ENCODE assay signal across 12 cellular contexts in the genomic region with DNA sequence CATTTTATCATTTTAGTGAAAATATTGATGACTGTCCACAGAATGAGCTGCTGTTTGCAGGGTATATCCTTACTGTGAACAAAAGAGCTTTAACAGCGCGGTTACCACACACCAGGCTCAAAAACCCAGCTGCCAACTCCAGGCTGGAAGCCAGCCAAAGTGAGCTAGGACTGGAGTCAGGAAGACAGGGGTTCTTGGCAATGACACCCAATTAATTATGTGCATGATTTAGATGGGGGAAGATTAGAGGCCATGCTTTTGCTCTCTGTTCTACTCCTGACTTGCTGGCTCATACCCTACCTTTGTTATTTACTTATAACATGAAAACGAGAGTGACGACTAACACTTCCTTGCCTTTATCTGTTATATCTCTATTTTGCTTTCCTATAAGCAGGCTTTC. TPM values are rescaled to one million over a fixed set of nuclear protein-coding genes. Genes with fewer than 3 reads are reported as not detected.
A peak's percentile ranks its signal among the peaks of the same experiment; 100 is the strongest.
DNase-seq lines count a peak whose midpoint lies in the region; ATAC-seq and TF ChIP-seq lines count a peak whose summit lies in the region.
"Had no signal": no experiment of that assay in that cellular context is flagged by ENCODE, and none has a peak within 500 bp of the region (broad histone marks: within the 10 kb centered on the region; RNA-seq: fewer than 3 reads in every experiment).

No MANE protein-coding gene starts in this region.

- DNase-seq in HCT116 (ENCODE audit: low read depth, low spot score) (no peak), NCI-H2171 (lab: John Stamatoyannopoulos, UW) (peak; percentile 98), amygdala (lab: John Stamatoyannopoulos, UW) (peak in 36 of 56 donors; percentile 1 to 72 (median 18)), myocyte (ENCODE audit: low read depth) (peak; percentile 58), 8988T (no peak), WTC11 (ENCODE audit: low spot score) (no peak), EL (no peak)
- DNase-seq: activated CD4-positive, alpha-beta T cell treated with anti-CD3 and anti-CD28 coated beads, Interleukin-2, amount 50 U/mL, for 1 hour; HCEC 1CT; stimulated activated CD4-positive, alpha-beta T cell treated with anti-CD3 and anti-CD28 coated beads, Interleukin-4, amount 100 ng/mL, for 1 hour had no signal

- ATAC-seq in HCT116 (no peak), HG02938 (IDR thresholded peaks at IDR 0.05; ENCODE audit: unreplicated experiment) (no peak), WTC11 (no peak)

- H3K27ac Mint-ChIP-seq in WTC11, result no peak overlapping the region

- H3K27me3 Mint-ChIP-seq in WTC11 (ENCODE audit: low read depth), result no peaks in the 10 kb centered on the region

- no peak for TF ChIP-seq RAD21 in HCT116 (IDR thresholded peaks at IDR 0.05; ENCODE audit: low read depth)

- H3K27me3 ChIP-seq in HCT116 (ENCODE audit: insufficient read depth, low read length), result no peaks in the 10 kb centered on the region
- H3K27me3 ChIP-seq: ascending aorta had no signal

- no peaks in the 10 kb centered on the region for H3K36me3 Mint-ChIP-seq in WTC11

- intact Hi-C loops in HCT116 (cut with micrococcal nuclease), result no loop called here

- no peak overlapping the region for H3K4me2 ChIP-seq in HCT116 (ENCODE audit: low read length)

- BruUV-seq in HCT116 (replicated peaks; lab: Mats Ljungman, UMichigan), result no TSS peak

- H3K36me3 ChIP-seq in HCT116 (ENCODE audit: control insufficient read depth in 1 of 2, insufficient read depth in 2 of 2, low read length in 2 of 2), result no peaks in the 10 kb centered on the region
- H3K36me3 ChIP-seq: ascending aorta had no signal

- no peaks in the 10 kb centered on the region for H3K9me3 ChIP-seq in HCT116 (ENCODE audit: control insufficient read depth in 1 of 2, insufficient read depth in 1 of 2, low read depth in 1 of 2, low read length in 2 of 2)
- H3K9me3 ChIP-seq: ascending aorta had no signal

- no peak overlapping the region for H3K27ac ChIP-seq in HCT116 (ENCODE audit: low read depth, low read length)
- H3K27ac ChIP-seq: ascending aorta had no signal

- H4K20me1 ChIP-seq in HCT116 (ENCODE audit: insufficient read depth), result no peaks in the 10 kb centered on the region

- H3K4me3 ChIP-seq in HCT116 (replicated peaks in 1 of 2; ENCODE audit: low read depth in 1 of 2, low read length in 2 of 2), result no peak overlapping the region
- H3K4me3 ChIP-seq: ascending aorta had no signal

- peak overlapping the region; percentile 26 for H2AFZ ChIP-seq in HCT116 (ENCODE audit: low read depth, low read length, poor library complexity, severe bottlenecking)

- H3K79me2 ChIP-seq in HCT116 (ENCODE audit: insufficient read depth, low read length), result no peaks in the 10 kb centered on the region

- H3K4me1 ChIP-seq in HCT116 (ENCODE audit: control insufficient read depth in 1 of 2, insufficient read depth in 2 of 2, low read length in 2 of 2), result peaks cover 0 to under 1% of the 10 kb centered on the region in 2 experiments; a peak in 1 of 4 replicates
- H3K4me1 ChIP-seq: ascending aorta had no signal

- CTCF ChIA-PET in HCT116 (lab: Charles Lee) (no interaction called here), WTC11 (lab: Charles Lee) (no interaction called here)

- H3K9ac ChIP-seq in HCT116 (ENCODE audit: low read length), result no peak overlapping the region

- POLR2A ChIA-PET in HCT116 (lab: Charles Lee) (interaction anchor here (1.3 kb wide), 1 partner anchor 12 kb away, joined by 3 read pairs; no protein-coding TSS in a partner anchor), WTC11 (lab: Charles Lee) (no interaction called here)

- no peak overlapping the region for H3K4me3 Mint-ChIP-seq in WTC11

- TF ChIP-seq POLR2A in HCT116 (IDR thresholded peaks at IDR 0.05; ENCODE audit: borderline replicate concordance, extremely low read depth, insufficient read depth, insufficient read length), result no peak

- TF ChIP-seq CTCF in HCT116 (IDR thresholded peaks at IDR 0.05 in 2 of 3, conservative IDR thresholded peaks at IDR 0.05 in 1 of 3; ENCODE audit: borderline replicate concordance in 1 of 3, insufficient read depth in 1 of 3, low read depth in 2 of 3, low read length in 2 of 3) (no peak), WTC11 (IDR thresholded peaks at IDR 0.05) (no peak)

- no peaks in the 10 kb centered on the region for H3K9me3 Mint-ChIP-seq in WTC11

- no peaks in the 10 kb centered on the region for H3K9me2 ChIP-seq in HCT116 (ENCODE audit: insufficient read depth)

- RAD21 ChIA-PET in HCT116 (lab: Charles Lee; ENCODE audit: low non-redundant PET in 1 of 2, low total read pairs in 2 of 2, uncharacterized antibody in 2 of 2, unreplicated experiment in 2 of 2), result no interaction called here

- no peaks in the 10 kb centered on the region for H3K4me1 Mint-ChIP-seq in WTC11

TF ChIP-seq in HCT116, 20 proteins besides CTCF, POLR2A, EP300 and RAD21:
- TF ChIP-seq, protein P1, sequence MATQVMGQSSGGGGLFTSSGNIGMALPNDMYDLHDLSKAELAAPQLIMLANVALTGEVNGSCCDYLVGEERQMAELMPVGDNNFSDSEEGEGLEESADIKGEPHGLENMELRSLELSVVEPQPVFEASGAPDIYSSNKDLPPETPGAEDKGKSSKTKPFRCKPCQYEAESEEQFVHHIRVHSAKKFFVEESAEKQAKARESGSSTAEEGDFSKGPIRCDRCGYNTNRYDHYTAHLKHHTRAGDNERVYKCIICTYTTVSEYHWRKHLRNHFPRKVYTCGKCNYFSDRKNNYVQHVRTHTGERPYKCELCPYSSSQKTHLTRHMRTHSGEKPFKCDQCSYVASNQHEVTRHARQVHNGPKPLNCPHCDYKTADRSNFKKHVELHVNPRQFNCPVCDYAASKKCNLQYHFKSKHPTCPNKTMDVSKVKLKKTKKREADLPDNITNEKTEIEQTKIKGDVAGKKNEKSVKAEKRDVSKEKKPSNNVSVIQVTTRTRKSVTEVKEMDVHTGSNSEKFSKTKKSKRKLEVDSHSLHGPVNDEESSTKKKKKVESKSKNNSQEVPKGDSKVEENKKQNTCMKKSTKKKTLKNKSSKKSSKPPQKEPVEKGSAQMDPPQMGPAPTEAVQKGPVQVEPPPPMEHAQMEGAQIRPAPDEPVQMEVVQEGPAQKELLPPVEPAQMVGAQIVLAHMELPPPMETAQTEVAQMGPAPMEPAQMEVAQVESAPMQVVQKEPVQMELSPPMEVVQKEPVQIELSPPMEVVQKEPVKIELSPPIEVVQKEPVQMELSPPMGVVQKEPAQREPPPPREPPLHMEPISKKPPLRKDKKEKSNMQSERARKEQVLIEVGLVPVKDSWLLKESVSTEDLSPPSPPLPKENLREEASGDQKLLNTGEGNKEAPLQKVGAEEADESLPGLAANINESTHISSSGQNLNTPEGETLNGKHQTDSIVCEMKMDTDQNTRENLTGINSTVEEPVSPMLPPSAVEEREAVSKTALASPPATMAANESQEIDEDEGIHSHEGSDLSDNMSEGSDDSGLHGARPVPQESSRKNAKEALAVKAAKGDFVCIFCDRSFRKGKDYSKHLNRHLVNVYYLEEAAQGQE (IDR thresholded peaks at IDR 0.05; ENCODE audit: low read depth), result no peak
- TF ChIP-seq EZH2phosphoT487 (IDR thresholded peaks at IDR 0.05; ENCODE audit: borderline replicate concordance) (no peak), YY1 (IDR thresholded peaks at IDR 0.05; ENCODE audit: extremely low read depth, insufficient replicate concordance, low read depth, low read length) (no peak), POLR2AphosphoS5 (IDR thresholded peaks at IDR 0.05; ENCODE audit: low read depth, low read length) (no peak), ELF1 (IDR thresholded peaks at IDR 0.05; ENCODE audit: borderline replicate concordance, low read depth) (no peak), SP1 (IDR thresholded peaks at IDR 0.05; ENCODE audit: low read depth) (no peak), FOSL1 (IDR thresholded peaks at IDR 0.05; ENCODE audit: low read depth) (no peak), CEBPB (IDR thresholded peaks at IDR 0.05; ENCODE audit: low read depth) (no peak)

TF ChIP-seq in WTC11, 78 proteins besides CTCF, POLR2A, EP300 and RAD21:
- TF ChIP-seq, protein P2, sequence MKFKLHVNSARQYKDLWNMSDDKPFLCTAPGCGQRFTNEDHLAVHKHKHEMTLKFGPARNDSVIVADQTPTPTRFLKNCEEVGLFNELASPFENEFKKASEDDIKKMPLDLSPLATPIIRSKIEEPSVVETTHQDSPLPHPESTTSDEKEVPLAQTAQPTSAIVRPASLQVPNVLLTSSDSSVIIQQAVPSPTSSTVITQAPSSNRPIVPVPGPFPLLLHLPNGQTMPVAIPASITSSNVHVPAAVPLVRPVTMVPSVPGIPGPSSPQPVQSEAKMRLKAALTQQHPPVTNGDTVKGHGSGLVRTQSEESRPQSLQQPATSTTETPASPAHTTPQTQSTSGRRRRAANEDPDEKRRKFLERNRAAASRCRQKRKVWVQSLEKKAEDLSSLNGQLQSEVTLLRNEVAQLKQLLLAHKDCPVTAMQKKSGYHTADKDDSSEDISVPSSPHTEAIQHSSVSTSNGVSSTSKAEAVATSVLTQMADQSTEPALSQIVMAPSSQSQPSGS (CRISPR knock-in tag; IDR thresholded peaks at IDR 0.05; ENCODE audit: borderline replicate concordance, low read depth), result no peak
- no peak for TF ChIP-seq HMGA2 (CRISPR knock-in tag; IDR thresholded peaks at IDR 0.05)
- TF ChIP-seq ZNF263 (CRISPR knock-in tag; IDR thresholded peaks at IDR 0.05; ENCODE audit: low read depth), result no peak
- TF ChIP-seq PRRX2 (CRISPR knock-in tag; IDR thresholded peaks at IDR 0.05), result no peak
- TF ChIP-seq, protein P3, sequence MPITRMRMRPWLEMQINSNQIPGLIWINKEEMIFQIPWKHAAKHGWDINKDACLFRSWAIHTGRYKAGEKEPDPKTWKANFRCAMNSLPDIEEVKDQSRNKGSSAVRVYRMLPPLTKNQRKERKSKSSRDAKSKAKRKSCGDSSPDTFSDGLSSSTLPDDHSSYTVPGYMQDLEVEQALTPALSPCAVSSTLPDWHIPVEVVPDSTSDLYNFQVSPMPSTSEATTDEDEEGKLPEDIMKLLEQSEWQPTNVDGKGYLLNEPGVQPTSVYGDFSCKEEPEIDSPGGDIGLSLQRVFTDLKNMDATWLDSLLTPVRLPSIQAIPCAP (CRISPR knock-in tag; IDR thresholded peaks at IDR 0.05), result no peak

RNA-seq across cellular contexts. Expression of a gene that starts 10.5 kb away (rescaled TPM):
- total RNA-seq in HCT116 (2021; ENCODE audit: unreplicated experiment) (20.8 TPM), myocyte (8.8 and 10.2 TPM in 2 replicates), WTC11 (2021) (9.5 to 11.9 TPM (median 10.1 TPM) in 3 replicates)
- polyA plus RNA-seq in HCT116 (2012), result 9.2 and 9.7 TPM in 2 replicates
- polyA plus RNA-seq in myocyte (2012), result 4.7 TPM

Comparison
In these comparisons a context has a peak if more than half of its experiments do, and no peak if none do; other contexts are left out.
1. DNase-seq: peak in NCI-H2171 (single experiment), amygdala (36 of 56) and myocyte (single experiment); none in HCT116 (single experiment), 8988T (single experiment), WTC11 (single experiment) and EL (single experiment).